ENCODE assay signal across 11 cellular contexts in the genomic region with DNA sequence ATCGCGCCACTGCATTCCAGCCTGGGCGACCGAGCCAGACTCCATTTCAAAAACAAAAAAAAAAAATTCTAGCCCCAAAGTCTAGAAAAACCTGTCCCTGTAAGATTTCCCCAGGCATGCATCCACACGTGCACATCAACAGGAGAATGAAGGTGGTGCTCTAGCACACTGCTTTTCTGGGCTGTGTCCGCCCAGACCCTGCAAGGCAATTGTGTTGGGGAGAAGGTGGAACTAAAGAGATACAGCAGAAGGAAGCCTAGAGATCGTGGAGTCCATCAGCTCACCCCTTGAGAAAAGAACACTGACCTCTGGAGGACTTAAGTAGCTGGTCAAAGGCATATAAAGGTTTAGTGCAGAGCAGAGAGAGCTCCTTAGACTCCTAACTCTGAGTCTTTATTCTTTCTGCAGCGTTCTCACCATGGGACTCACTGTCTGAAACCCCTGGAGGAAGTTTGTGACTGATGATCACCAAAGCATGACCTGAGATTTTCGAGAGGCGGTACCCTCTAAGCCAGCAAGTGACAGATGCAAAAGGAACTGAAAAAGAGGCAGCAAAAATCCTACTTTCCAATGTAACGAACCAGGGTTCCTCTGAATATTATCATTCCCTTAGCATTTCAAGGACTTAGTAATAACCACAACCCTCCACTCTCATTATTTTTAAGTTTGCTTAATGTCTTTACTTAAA.
DNase-seq lines count a peak whose midpoint lies in the region; ATAC-seq, FAIRE-seq and TF ChIP-seq lines count a peak whose summit lies in the region.
"Had no signal": no experiment of that assay in that cellular context is flagged by ENCODE, and none has a peak within 500 bp of the region (broad histone marks: within the 10 kb centered on the region; RNA-seq: fewer than 3 reads in every experiment).

No MANE protein-coding gene starts in this region.

- H3K9me3 ChIP-seq in uterus: no peaks in the 10 kb centered on the region

- TF ChIP-seq CTCF in uterus (IDR thresholded peaks at IDR 0.05): no peak

- H3K36me3 ChIP-seq in uterus: no peaks in the 10 kb centered on the region

- TF ChIP-seq POLR2A in GM12891 (IDR thresholded peaks at IDR 0.05; ENCODE audit: low read depth, low read length) (no peak), uterus (IDR thresholded peaks at IDR 0.05) (no peak)

- no peaks in the 10 kb centered on the region for H3K27me3 ChIP-seq in uterus

- intact Hi-C loops in uterus (cut with DNase I; ENCODE audit: low total_unique reads): no loop called here

- no peaks in the 10 kb centered on the region for H3K4me1 ChIP-seq in uterus

- ATAC-seq in GM19438 (IDR thresholded peaks at IDR 0.05; ENCODE audit: low read depth, unreplicated experiment) (peak; percentile 99), HG02870 (IDR thresholded peaks at IDR 0.05; ENCODE audit: unreplicated experiment) (peak; percentile 99), HG03571 (IDR thresholded peaks at IDR 0.05; ENCODE audit: unreplicated experiment) (peak; percentile 99), left lobe of liver (no peak)
- ATAC-seq: activated CD4-positive, alpha-beta T cell treated with anti-CD3 and anti-CD28 coated beads for 36 hours had no signal

- peak; percentile 93 for FAIRE-seq in GM12891 (lab: Jason Lieb, UNC)

- peak; percentile 60 for DNase-seq in GM12891 (ENCODE audit: insufficient read length, low spot score)
- no peak for DNase-seq in NCI-H446 (lab: John Stamatoyannopoulos, UW)
- DNase-seq in uterus: no peak
- DNase-seq in left lobe of liver (ENCODE audit: low spot score): no peak
- DNase-seq in medulla oblongata (ENCODE audit: extremely low spot score): no peak
- DNase-seq: activated CD4-positive, alpha-beta T cell treated with anti-CD3 and anti-CD28 coated beads for 36 hours; activated naive CD8-positive, alpha-beta T cell treated with anti-CD3 and anti-CD28 coated beads, Interleukin-2, amount 10 ng/mL, durations not matched to agents 7 days and 5 days; endodermal cell had no signal

- no peak overlapping the region for H3K4me3 ChIP-seq in uterus

- H3K27ac ChIP-seq in uterus: no peak overlapping the region

TF ChIP-seq in GM12891, 5 proteins besides CTCF, POLR2A, EP300 and RAD21:
- TF ChIP-seq TAF1 (IDR thresholded peaks at IDR 0.05; ENCODE audit: low read depth, low read length) (no peak), POLR2AphosphoS5 (IDR thresholded peaks at IDR 0.05; ENCODE audit: low read depth, low read length) (no peak), POU2F2 (IDR thresholded peaks at IDR 0.05; ENCODE audit: low read depth, low read length) (no peak), SPI1 (IDR thresholded peaks at IDR 0.05; ENCODE audit: low read depth, low read length) (peak; percentile 87), PAX5 (IDR thresholded peaks at IDR 0.05; ENCODE audit: insufficient read depth, low read length, severe bottlenecking) (peak; percentile 95)
